Comparison of ENCODE assay signal across 24 cellular contexts in the genomic region with DNA sequence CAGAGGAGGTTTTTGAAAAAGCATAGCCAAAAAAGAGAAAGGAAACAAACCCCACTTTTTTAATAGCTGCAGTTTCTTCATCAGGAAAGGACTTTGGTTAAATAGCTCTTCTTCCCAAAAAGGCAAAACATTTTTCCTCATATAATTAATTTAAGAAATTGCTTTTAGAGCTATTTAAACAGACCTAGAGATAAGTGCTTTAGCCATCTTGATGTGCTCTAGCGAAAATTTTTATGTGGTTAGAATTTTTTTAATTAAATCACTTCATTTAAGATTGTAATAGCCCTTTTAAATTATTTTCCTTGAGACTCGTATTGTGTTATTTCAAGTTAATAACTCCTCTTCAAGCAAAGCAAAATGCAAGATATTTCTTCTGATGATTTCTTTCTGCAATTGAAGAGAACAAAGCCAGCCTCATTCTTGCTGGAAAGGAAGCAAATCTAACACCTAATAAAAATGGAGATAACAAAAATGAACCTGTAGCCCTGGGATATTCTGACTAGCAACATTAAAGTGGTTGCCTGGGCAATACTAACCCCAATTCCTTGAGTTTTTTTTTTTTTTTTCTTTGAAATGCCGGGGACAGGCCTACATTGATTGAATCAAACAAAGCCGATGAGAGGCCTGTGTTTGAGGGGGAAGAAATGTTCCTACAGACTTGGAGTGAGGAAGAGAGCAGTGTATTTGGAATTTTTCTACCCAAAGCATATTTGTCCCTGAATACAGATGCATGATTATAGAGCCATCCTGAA.
DNase-seq lines count a peak whose midpoint lies in the region; ATAC-seq and TF ChIP-seq lines count a peak whose summit lies in the region.
"Had no signal": no experiment of that assay in that cellular context is flagged by ENCODE, and none has a peak within 500 bp of the region (broad histone marks: within the 10 kb centered on the region; RNA-seq: fewer than 3 reads in every experiment).

No MANE protein-coding gene starts in this region.

- H3K36me3 ChIP-seq in SK-N-SH (replicated peaks in 1 of 2; ENCODE audit: control insufficient read depth in 1 of 2, insufficient read depth in 2 of 2, low read length in 1 of 2) (no peaks in the 10 kb centered on the region), endodermal cell (ENCODE audit: control insufficient read depth, insufficient read depth, low read length) (peaks cover 6% of the 10 kb centered on the region), neural cell (ENCODE audit: insufficient read depth, low read length) (no peaks in the 10 kb centered on the region)
- H3K36me3 ChIP-seq: suprapubic skin, upper lobe of left lung, WERI-Rb-1 had no signal

- no peaks in the 10 kb centered on the region for H3K9me2 ChIP-seq in SK-N-SH
- H3K9me2 ChIP-seq in neural cell (ENCODE audit: insufficient read depth, low read length), result no peaks in the 10 kb centered on the region

- no peaks in the 10 kb centered on the region for H3F3A ChIP-seq in SK-N-SH (replicated peaks; ENCODE audit: insufficient read depth)
- no peaks in the 10 kb centered on the region for H3F3A ChIP-seq in neural cell (ENCODE audit: insufficient read depth, low read length, poor library complexity, severe bottlenecking)

- H3K9ac ChIP-seq in SK-N-SH, result no peak overlapping the region
- H3K9ac ChIP-seq in endodermal cell (ENCODE audit: extremely low read depth, low read length, poor library complexity, severe bottlenecking), result no peak overlapping the region
- H3K9ac ChIP-seq in neural cell (ENCODE audit: low read length), result no peak overlapping the region

- no peak for TF ChIP-seq CTCF in SK-N-SH (IDR thresholded peaks at IDR 0.05)
- no peak for TF ChIP-seq CTCF in endodermal cell (conservative IDR thresholded peaks at IDR 0.05)
- TF ChIP-seq CTCF in neural cell (IDR thresholded peaks at IDR 0.05; ENCODE audit: poor library complexity, severe bottlenecking), result no peak
- TF ChIP-seq CTCF in CD14-positive monocyte (IDR thresholded peaks at IDR 0.05), result no peak

- TF ChIP-seq RAD21 in SK-N-SH (IDR thresholded peaks at IDR 0.05; ENCODE audit: low read length) (no peak), neural cell (conservative IDR thresholded peaks at IDR 0.05) (no peak)

- no peaks in the 10 kb centered on the region for H3K4me1 ChIP-seq in SK-N-SH (ENCODE audit: control insufficient read depth in 1 of 2, insufficient read depth in 2 of 2, low read depth in 1 of 2, low read length in 1 of 2)
- no peaks in the 10 kb centered on the region for H3K4me1 ChIP-seq in endodermal cell (ENCODE audit: control insufficient read depth, insufficient read depth, low read length)

- no peak overlapping the region for H3K27ac Mint-ChIP-seq in endodermal cell
- H3K27ac Mint-ChIP-seq in CD14-positive monocyte, result no peak overlapping the region
- no peak overlapping the region for H3K27ac Mint-ChIP-seq in activated naive CD4-positive, alpha-beta T cell treated with anti-CD3 and anti-CD28 coated beads, Interleukin-2, amount 10 ng/mL, durations not matched to agents 7 days and 5 days
- H3K27ac Mint-ChIP-seq: activated naive CD4-positive, alpha-beta T cell treated with anti-CD3 and anti-CD28 coated beads, Interleukin-2, amount 50 U/mL, for 24 hours; activated T-helper 17 cell treated with anti-CD3 and anti-CD28 coated beads, Interleukin-2, amount 50 U/mL, for 72 hours had no signal

- no peaks in the 10 kb centered on the region for H3K27me3 ChIP-seq in SK-N-SH (ENCODE audit: insufficient read depth)
- H3K27me3 ChIP-seq in endodermal cell (ENCODE audit: control insufficient read depth, insufficient read depth, low read length, poor library complexity, severe bottlenecking), result no peaks in the 10 kb centered on the region
- H3K27me3 ChIP-seq in neural cell (ENCODE audit: insufficient read depth, low read depth, low read length), result no peaks in the 10 kb centered on the region
- H3K27me3 ChIP-seq: suprapubic skin, upper lobe of left lung had no signal

- peaks cover 11% of the 10 kb centered on the region; the same call in 1 of the 2 replicates for H4K20me1 ChIP-seq in SK-N-SH (ENCODE audit: insufficient read depth)
- H4K20me1 ChIP-seq in neural cell (ENCODE audit: insufficient read depth), result no peaks in the 10 kb centered on the region

- no peak overlapping the region for H2AFZ ChIP-seq in SK-N-SH (ENCODE audit: low read depth)
- H2AFZ ChIP-seq in neural cell (ENCODE audit: low read depth, low read length), result peak overlapping the region; percentile 22

- no peak overlapping the region for H3K4me3 Mint-ChIP-seq in endodermal cell
- no peak overlapping the region for H3K4me3 Mint-ChIP-seq in CD14-positive monocyte
- H3K4me3 Mint-ChIP-seq in activated naive CD4-positive, alpha-beta T cell treated with anti-CD3 and anti-CD28 coated beads, Interleukin-2, amount 10 ng/mL, durations not matched to agents 7 days and 5 days, result no peak overlapping the region
- H3K4me3 Mint-ChIP-seq: activated naive CD4-positive, alpha-beta T cell treated with anti-CD3 and anti-CD28 coated beads, Interleukin-2, amount 50 U/mL, for 24 hours; activated T-helper 17 cell treated with anti-CD3 and anti-CD28 coated beads, Interleukin-2, amount 50 U/mL, for 72 hours had no signal

- intact Hi-C loops in CD14-positive monocyte (cut with micrococcal nuclease), result no loop called here

- H3K79me2 ChIP-seq in SK-N-SH (ENCODE audit: insufficient read depth), result peaks cover 41% of the 10 kb centered on the region
- H3K79me2 ChIP-seq in neural cell (replicated peaks; ENCODE audit: insufficient read depth, low read length), result no peaks in the 10 kb centered on the region

- POLR2A ChIA-PET in SK-N-SH (lab: Yijun Ruan, JAX), result no interaction called here

- H3K27ac ChIP-seq in SK-N-SH (ENCODE audit: low read depth in 2 of 2, low read length in 1 of 2) (no peak overlapping the region), endodermal cell (ENCODE audit: low read depth, low read length) (peak overlapping the region; percentile 25), neural cell (ENCODE audit: low read length) (no peak overlapping the region)
- H3K27ac ChIP-seq: suprapubic skin, upper lobe of left lung, WERI-Rb-1 had no signal

- WGBS in SK-N-SH (ENCODE audit: low lambda C conversion rate), result 80% methylated on average over 4 of the region's 4 CpGs
- 74% methylated on average over 3 of the region's 4 CpGs; no CpG with 5 or more reads in 1 of the 2 experiments for WGBS in endodermal cell (ENCODE audit: insufficient coverage in 1 of 2, insufficient read length in 1 of 2), 2 experiments

- H3K4me3 ChIP-seq in SK-N-SH (ENCODE audit: low read depth in 2 of 2, low read length in 1 of 2), result no peak overlapping the region
- no peak overlapping the region for H3K4me3 ChIP-seq in endodermal cell (ENCODE audit: low read length)
- H3K4me3 ChIP-seq in neural cell (ENCODE audit: low read length), result no peak overlapping the region
- H3K4me3 ChIP-seq: skin epidermis, suprapubic skin, upper lobe of left lung had no signal

- no peaks in the 10 kb centered on the region for H3K27me3 Mint-ChIP-seq in endodermal cell (ENCODE audit: insufficient read depth)
- H3K27me3 Mint-ChIP-seq in CD14-positive monocyte (ENCODE audit: low read depth in 3 of 3), result peaks cover 0 to 2% (median 2%) of the 10 kb centered on the region in 3 donors
- no peaks in the 10 kb centered on the region for H3K27me3 Mint-ChIP-seq in activated naive CD4-positive, alpha-beta T cell treated with anti-CD3 and anti-CD28 coated beads, Interleukin-2, amount 10 ng/mL, durations not matched to agents 7 days and 5 days
- H3K27me3 Mint-ChIP-seq: activated naive CD4-positive, alpha-beta T cell treated with anti-CD3 and anti-CD28 coated beads, Interleukin-2, amount 50 U/mL, for 24 hours; activated T-helper 17 cell treated with anti-CD3 and anti-CD28 coated beads, Interleukin-2, amount 50 U/mL, for 72 hours had no signal

- H3K36me3 Mint-ChIP-seq in endodermal cell (ENCODE audit: low read depth) (peaks cover 8% of the 10 kb centered on the region), CD14-positive monocyte (no peaks in the 10 kb centered on the region)
- no peaks in the 10 kb centered on the region for H3K36me3 Mint-ChIP-seq in activated naive CD4-positive, alpha-beta T cell treated with anti-CD3 and anti-CD28 coated beads, Interleukin-2, amount 10 ng/mL, durations not matched to agents 7 days and 5 days
- H3K36me3 Mint-ChIP-seq: activated naive CD4-positive, alpha-beta T cell treated with anti-CD3 and anti-CD28 coated beads, Interleukin-2, amount 50 U/mL, for 24 hours had no signal

- no peaks in the 10 kb centered on the region for H3K9me3 Mint-ChIP-seq in endodermal cell
- H3K9me3 Mint-ChIP-seq in CD14-positive monocyte, result peaks cover 2 to 12% (median 3%) of the 10 kb centered on the region in 7 donors
- no peaks in the 10 kb centered on the region for H3K9me3 Mint-ChIP-seq in activated naive CD4-positive, alpha-beta T cell treated with anti-CD3 and anti-CD28 coated beads, Interleukin-2, amount 10 ng/mL, durations not matched to agents 7 days and 5 days
- H3K9me3 Mint-ChIP-seq: activated naive CD4-positive, alpha-beta T cell treated with anti-CD3 and anti-CD28 coated beads, Interleukin-2, amount 50 U/mL, for 24 hours; activated T-helper 17 cell treated with anti-CD3 and anti-CD28 coated beads, Interleukin-2, amount 50 U/mL, for 72 hours had no signal

- no peak overlapping the region for H3K4me2 ChIP-seq in SK-N-SH
- no peak overlapping the region for H3K4me2 ChIP-seq in neural cell (ENCODE audit: low read length)

- ATAC-seq in SK-N-SH treated with all-trans-retinoic acid at 6 μM for 48 hours, result no peak
- no peak for ATAC-seq in GM18861 (IDR thresholded peaks at IDR 0.05; ENCODE audit: unreplicated experiment)
- ATAC-seq: activated T-helper 17 cell treated with anti-CD3 and anti-CD28 coated beads, Interleukin-2, amount 50 U/mL, for 72 hours; left lobe of liver had no signal

- CTCF ChIA-PET in SK-N-SH (lab: Yijun Ruan, JAX), result no interaction called here
- CTCF ChIA-PET in activated naive CD4-positive, alpha-beta T cell treated with anti-CD3 and anti-CD28 coated beads, Interleukin-2, amount 10 ng/mL, durations not matched to agents 7 days and 5 days (lab: Charles Lee), result no interaction called here

- TF ChIP-seq EP300 in SK-N-SH (IDR thresholded peaks at IDR 0.05; ENCODE audit: borderline replicate concordance in 1 of 2, low read depth in 1 of 2, low read length in 1 of 2) (no peak), neural cell (conservative IDR thresholded peaks at IDR 0.05; ENCODE audit: poor library complexity, severe bottlenecking) (no peak)

- no peak for DNase-seq in SK-N-SH
- no peak for DNase-seq in endodermal cell
- no peak for DNase-seq in CD14-positive monocyte (ENCODE audit: low spot score)
- DNase-seq in G401 (ENCODE audit: low spot score), result no peak
- DNase-seq in activated naive CD4-positive, alpha-beta T cell treated with anti-CD3 and anti-CD28 coated beads, Interleukin-2, amount 10 ng/mL, durations not matched to agents 7 days and 5 days, result no peak
- DNase-seq: activated CD4-positive, alpha-beta T cell treated with anti-CD3 and anti-CD28 coated beads for 48 hours; amygdala; HCEC 1CT; IMR-90; NCI-H1436 treated with DMSO at 0.1 percent for 48 hours; NCI-H748 treated with DMSO at 0.1 percent for 48 hours; SIG-M5; stimulated activated naive CD4-positive, alpha-beta T cell treated with Interleukin-2 at 50 U/mL for 16 hours; T1000; upper lobe of left lung; WERI-Rb-1 had no signal

- no peaks in the 10 kb centered on the region for H3K9me3 ChIP-seq in SK-N-SH
- no peaks in the 10 kb centered on the region for H3K9me3 ChIP-seq in endodermal cell (ENCODE audit: control insufficient read depth, low read length)
- H3K9me3 ChIP-seq in neural cell (ENCODE audit: low read length), result no peaks in the 10 kb centered on the region
- H3K9me3 ChIP-seq: suprapubic skin, upper lobe of left lung had no signal

- peaks cover 23% of the 10 kb centered on the region for H3K4me1 Mint-ChIP-seq in endodermal cell
- no peaks in the 10 kb centered on the region for H3K4me1 Mint-ChIP-seq in CD14-positive monocyte
- H3K4me1 Mint-ChIP-seq in activated naive CD4-positive, alpha-beta T cell treated with anti-CD3 and anti-CD28 coated beads, Interleukin-2, amount 10 ng/mL, durations not matched to agents 7 days and 5 days, result no peaks in the 10 kb centered on the region
- H3K4me1 Mint-ChIP-seq: activated naive CD4-positive, alpha-beta T cell treated with anti-CD3 and anti-CD28 coated beads, Interleukin-2, amount 50 U/mL, for 24 hours; activated T-helper 17 cell treated with anti-CD3 and anti-CD28 coated beads, Interleukin-2, amount 50 U/mL, for 72 hours had no signal

- in situ Hi-C loops in G401 (cut with HindIII; ENCODE audit: low sequenced_read_pairs), result no loop called here
